Comparison of ENCODE assay signal across 10 cellular contexts in genomic region chr2:160278889-160279196, GRCh38.
DNase-seq lines count a peak whose midpoint lies in the region; ATAC-seq and TF ChIP-seq lines count a peak whose summit lies in the region.
"Had no signal": no experiment of that assay in that cellular context is flagged by ENCODE, and none has a peak within 500 bp of the region (broad histone marks: within the 10 kb centered on the region; RNA-seq: fewer than 3 reads in every experiment).

No MANE protein-coding gene starts in this region.

- peaks cover 39% of the 10 kb centered on the region for H3K4me1 Mint-ChIP-seq in activated naive CD4-positive, alpha-beta T cell treated with anti-CD3 and anti-CD28 coated beads, Interleukin-2, amount 50 U/mL, for 24 hours
- H3K4me1 Mint-ChIP-seq in activated naive CD4-positive, alpha-beta T cell treated with anti-CD3 and anti-CD28 coated beads, Interleukin-2, amount 10 ng/mL, durations not matched to agents 7 days and 5 days, result peaks cover 21% of the 10 kb centered on the region

- dilution Hi-C loops in mammary epithelial cell (cut with HindIII; ENCODE audit: low sequenced_read_pairs), result no loop called here

- peaks cover 38% of the 10 kb centered on the region for H3K36me3 ChIP-seq in mammary epithelial cell (ENCODE audit: insufficient read depth, low read length)
- H3K36me3 ChIP-seq in aorta (ENCODE audit: control insufficient read depth in 1 of 2, insufficient read depth in 2 of 2, low read length in 1 of 2), result peaks cover 5 to 6% of the 10 kb centered on the region in 2 donors

- TF ChIP-seq CTCF in mammary epithelial cell (conservative IDR thresholded peaks at IDR 0.05 in 1 of 2, IDR thresholded peaks at IDR 0.05 in 1 of 2; ENCODE audit: extremely low read depth in 1 of 2, insufficient read depth in 1 of 2, low read depth in 1 of 2, low read length in 2 of 2), result peak; percentile 48 to 54

- H3K9me3 ChIP-seq in mammary epithelial cell (replicated peaks; ENCODE audit: insufficient read depth, low read length), result no peaks in the 10 kb centered on the region
- H3K9me3 ChIP-seq in aorta (ENCODE audit: control insufficient read depth, low read length), result no peaks in the 10 kb centered on the region

- no peak overlapping the region for H2AFZ ChIP-seq in mammary epithelial cell (ENCODE audit: low read depth, low read length)

- H3K4me3 Mint-ChIP-seq in activated naive CD4-positive, alpha-beta T cell treated with anti-CD3 and anti-CD28 coated beads, Interleukin-2, amount 50 U/mL, for 24 hours, result no peak overlapping the region
- no peak overlapping the region for H3K4me3 Mint-ChIP-seq in activated naive CD4-positive, alpha-beta T cell treated with anti-CD3 and anti-CD28 coated beads, Interleukin-2, amount 10 ng/mL, durations not matched to agents 7 days and 5 days
- H3K4me3 Mint-ChIP-seq: CD4-positive, CD25-positive, alpha-beta regulatory T cell had no signal

- in situ Hi-C loops in mammary epithelial cell (cut with MboI; ENCODE audit: low sequenced_read_pairs in 2 of 2), result no loop called here

- H3K27ac ChIP-seq in mammary epithelial cell (ENCODE audit: insufficient read depth, low read depth, low read length) (peak overlapping the region; percentile 53), aorta (ENCODE audit: low read depth in 1 of 2, low read length in 2 of 2) (no peak overlapping the region)

- no TSS peak for BruUV-seq in mammary epithelial cell (replicated peaks; lab: Mats Ljungman, UMichigan)

- H3K27me3 ChIP-seq in mammary epithelial cell (ENCODE audit: insufficient read depth, low read length) (no peaks in the 10 kb centered on the region), aorta (ENCODE audit: control insufficient read depth in 1 of 2, insufficient read depth in 2 of 2, low read length in 1 of 2) (no peaks in the 10 kb centered on the region)

- H3K27me3 Mint-ChIP-seq in activated naive CD4-positive, alpha-beta T cell treated with anti-CD3 and anti-CD28 coated beads, Interleukin-2, amount 50 U/mL, for 24 hours, result no peaks in the 10 kb centered on the region
- H3K27me3 Mint-ChIP-seq in activated naive CD4-positive, alpha-beta T cell treated with anti-CD3 and anti-CD28 coated beads, Interleukin-2, amount 10 ng/mL, durations not matched to agents 7 days and 5 days, result no peaks in the 10 kb centered on the region
- H3K27me3 Mint-ChIP-seq: CD4-positive, CD25-positive, alpha-beta regulatory T cell had no signal

- H3K79me2 ChIP-seq in mammary epithelial cell (ENCODE audit: insufficient read depth, low read length), result no peaks in the 10 kb centered on the region

- no peak overlapping the region for H3K4me2 ChIP-seq in mammary epithelial cell (ENCODE audit: insufficient read depth, low read depth, low read length)

- WGBS in mammary epithelial cell (ENCODE audit: low coverage, missing lambda C conversion rate), result 35% methylated on average over 2 of the region's 2 CpGs
- WGBS in aorta, 2 donors, result 19 to 26% methylated on average over 2 of the region's 2 CpGs

- DNase-seq in activated naive CD4-positive, alpha-beta T cell treated with anti-CD3 and anti-CD28 coated beads, Interleukin-2, amount 10 ng/mL, durations not matched to agents 7 days and 5 days, result no peak
- DNase-seq in mammary epithelial cell, result no peak
- no peak for DNase-seq in left lobe of liver (ENCODE audit: low spot score)
- DNase-seq in aorta, result no peak
- no peak for DNase-seq in NCI-H2029 treated with DMSO at 0.1 percent for 48 hours (lab: John Stamatoyannopoulos, UW)
- no peak for DNase-seq in NCI-H2081 (lab: John Stamatoyannopoulos, UW)
- DNase-seq: CD4-positive, CD25-positive, alpha-beta regulatory T cell; hippocampal formation had no signal

- CTCF ChIA-PET in activated naive CD4-positive, alpha-beta T cell treated with anti-CD3 and anti-CD28 coated beads, Interleukin-2, amount 10 ng/mL, durations not matched to agents 7 days and 5 days (lab: Charles Lee), result interaction anchor here (0.5 to 1.2 kb wide), 2 partner anchors 59 to 1069 kb away, joined by 3 to 4 read pairs; no protein-coding TSS in a partner anchor
- CTCF ChIA-PET in mammary epithelial cell (lab: Charles Lee; ENCODE audit: low non-redundant PET), result interaction anchor here (0.6 to 1.0 kb wide), 3 partner anchors 10 to 368 kb away, joined by 3 to 11 read pairs (median 4); no protein-coding TSS in a partner anchor

- H3K4me1 ChIP-seq in mammary epithelial cell (ENCODE audit: insufficient read depth, low read length) (peaks cover 19% of the 10 kb centered on the region), aorta (ENCODE audit: control insufficient read depth in 1 of 2, insufficient read depth in 2 of 2, low read length in 2 of 2) (no peaks in the 10 kb centered on the region)

- H3K9ac ChIP-seq in mammary epithelial cell (ENCODE audit: insufficient read depth, low read length), result no peak overlapping the region

- no peaks in the 10 kb centered on the region for H4K20me1 ChIP-seq in mammary epithelial cell (ENCODE audit: insufficient read depth, low read length)

- ATAC-seq in left lobe of liver (peak; percentile 78), aorta (ENCODE audit: low FRiP score) (peak; percentile 71), HG02870 (IDR thresholded peaks at IDR 0.05; ENCODE audit: unreplicated experiment) (no peak)

- peak overlapping the region; percentile 42 for H3K27ac Mint-ChIP-seq in activated naive CD4-positive, alpha-beta T cell treated with anti-CD3 and anti-CD28 coated beads, Interleukin-2, amount 50 U/mL, for 24 hours
- no peak overlapping the region for H3K27ac Mint-ChIP-seq in activated naive CD4-positive, alpha-beta T cell treated with anti-CD3 and anti-CD28 coated beads, Interleukin-2, amount 10 ng/mL, durations not matched to agents 7 days and 5 days

- peaks cover 22% of the 10 kb centered on the region for H3K36me3 Mint-ChIP-seq in activated naive CD4-positive, alpha-beta T cell treated with anti-CD3 and anti-CD28 coated beads, Interleukin-2, amount 50 U/mL, for 24 hours
- H3K36me3 Mint-ChIP-seq in activated naive CD4-positive, alpha-beta T cell treated with anti-CD3 and anti-CD28 coated beads, Interleukin-2, amount 10 ng/mL, durations not matched to agents 7 days and 5 days, result peaks cover 82% of the 10 kb centered on the region

- intact Hi-C loops in mammary epithelial cell (cut with micrococcal nuclease), result no loop called here
- intact Hi-C loops in aorta (cut with DNase I), result no loop called here

- H3K9me3 Mint-ChIP-seq in activated naive CD4-positive, alpha-beta T cell treated with anti-CD3 and anti-CD28 coated beads, Interleukin-2, amount 50 U/mL, for 24 hours, result no peaks in the 10 kb centered on the region
- H3K9me3 Mint-ChIP-seq in activated naive CD4-positive, alpha-beta T cell treated with anti-CD3 and anti-CD28 coated beads, Interleukin-2, amount 10 ng/mL, durations not matched to agents 7 days and 5 days, result no peaks in the 10 kb centered on the region
- H3K9me3 Mint-ChIP-seq: CD4-positive, CD25-positive, alpha-beta regulatory T cell had no signal

- H3K4me3 ChIP-seq in mammary epithelial cell (replicated peaks in 1 of 3; ENCODE audit: insufficient read depth in 1 of 3, low read depth in 2 of 3, low read length in 3 of 3) (no peak overlapping the region), aorta (ENCODE audit: low read length in 2 of 2) (no peak overlapping the region)
